In genomic region chr1:22052115-22053017, GRCh38 we compare ENCODE assay signal across 8 cellular contexts. TPM values are rescaled to one million over a fixed set of nuclear protein-coding genes. Genes with fewer than 3 reads are reported as not detected.
DNase-seq lines count a peak whose midpoint lies in the region; ATAC-seq and TF ChIP-seq lines count a peak whose summit lies in the region.

TSS of gene CDC42 (plus strand) at chr1:22052709. CDS start at chr1:22078479, 25,770 bp downstream.

- ATAC-seq in HG02588 (IDR thresholded peaks at IDR 0.05; ENCODE audit: unreplicated experiment) (peak; percentile 82), SK-N-SH treated with all-trans-retinoic acid at 6 μM for 48 hours (peak; percentile 97), omental fat pad (ENCODE audit: low FRiP score) (peak; percentile 98)

- H3K27me3 Mint-ChIP-seq in activated naive CD4-positive, alpha-beta T cell treated with anti-CD3 and anti-CD28 coated beads, Interleukin-2, amount 50 U/mL, for 24 hours: no peaks in the 10 kb centered on the region

- H3K4me3 Mint-ChIP-seq in activated naive CD4-positive, alpha-beta T cell treated with anti-CD3 and anti-CD28 coated beads, Interleukin-2, amount 50 U/mL, for 24 hours: peak within 1 kb of the TSS; percentile 100

- TF ChIP-seq CTCF in GM06990 (IDR thresholded peaks at IDR 0.05; ENCODE audit: insufficient read depth, low read length, poor library complexity, severe bottlenecking) (no peak), omental fat pad (IDR thresholded peaks at IDR 0.05) (no peak)

- peaks cover 12% of the 10 kb centered on the region for H3K36me3 Mint-ChIP-seq in activated naive CD4-positive, alpha-beta T cell treated with anti-CD3 and anti-CD28 coated beads, Interleukin-2, amount 50 U/mL, for 24 hours

- H3K27ac ChIP-seq in temporal lobe (ENCODE audit: low read depth, low read length): peak within 1 kb of the TSS; percentile 84

- DNase-seq in GM06990 (ENCODE audit: extremely low read depth, insufficient read length) (peak; percentile 98), NCI-H1092 treated with DMSO at 0.1 percent for 48 hours (lab: John Stamatoyannopoulos, UW) (peak; percentile 98), globus pallidus (ENCODE audit: low spot score) (peak; percentile 96), omental fat pad (ENCODE audit: low spot score) (peak; percentile 89)

- H3K36me3 ChIP-seq in GM06990 (ENCODE audit: control insufficient read depth, insufficient read depth, low read length): peaks cover 2% of the 10 kb centered on the region; the same call in 1 of the 2 replicates

- H3K4me1 Mint-ChIP-seq in activated naive CD4-positive, alpha-beta T cell treated with anti-CD3 and anti-CD28 coated beads, Interleukin-2, amount 50 U/mL, for 24 hours: peaks cover 56% of the 10 kb centered on the region

- H3K4me3 ChIP-seq in GM06990 (replicated peaks; ENCODE audit: low read depth, low read length): peak within 1 kb of the TSS; percentile 84

- peak within 1 kb of the TSS; percentile 98 for H3K27ac Mint-ChIP-seq in activated naive CD4-positive, alpha-beta T cell treated with anti-CD3 and anti-CD28 coated beads, Interleukin-2, amount 50 U/mL, for 24 hours

- H3K9me3 Mint-ChIP-seq in activated naive CD4-positive, alpha-beta T cell treated with anti-CD3 and anti-CD28 coated beads, Interleukin-2, amount 50 U/mL, for 24 hours: no peaks in the 10 kb centered on the region

- H3K27me3 ChIP-seq in GM06990 (replicated peaks; ENCODE audit: control insufficient read depth, insufficient read depth, low read length): no peaks in the 10 kb centered on the region

TF ChIP-seq in SK-N-SH treated with all-trans-retinoic acid at 6 μM for 48 hours, 23 proteins besides CTCF, POLR2A, EP300 and RAD21:
- TF ChIP-seq CREB5 (CRISPR knock-in tag; IDR thresholded peaks at IDR 0.05; ENCODE audit: low read depth): no peak
- no peak for TF ChIP-seq SNAI2 (CRISPR knock-in tag; IDR thresholded peaks at IDR 0.05)
- TF ChIP-seq TCF4 (CRISPR knock-in tag; IDR thresholded peaks at IDR 0.05; ENCODE audit: borderline replicate concordance): no peak
- TF ChIP-seq ARNTL (CRISPR knock-in tag; IDR thresholded peaks at IDR 0.05; ENCODE audit: borderline replicate concordance, low read depth): no peak
- TF ChIP-seq ZNF70 (CRISPR knock-in tag; IDR thresholded peaks at IDR 0.05): no peak

RNA-seq across cellular contexts. Expression of gene CDC42, which starts in this region (rescaled TPM):
- 100 to 1,000 TPM; 186 to 260 (median 205) TPM for total RNA-seq in omental fat pad
- 313 TPM for total RNA-seq in temporal lobe

Comparison
In these comparisons a context has a peak if more than half of its experiments do, and no peak if none do; other contexts are left out.
1. Peak in every context shown above with its lines: DNase-seq, ATAC-seq, H3K4me3 ChIP-seq and H3K27ac ChIP-seq.